ENCODE assay signal across 31 cellular contexts in genomic region chr4:118254368-118254767, GRCh38.
"Had no signal": no experiment of that assay in that cellular context is flagged by ENCODE, and none has a peak within 500 bp of the region (broad histone marks: within the 10 kb centered on the region; RNA-seq: fewer than 3 reads in every experiment).

No MANE protein-coding gene starts in this region.

- H3K4me1 ChIP-seq: ascending aorta had no signal

- H3K4me3 ChIP-seq: ascending aorta, cardiac muscle cell, MG63 had no signal

- ATAC-seq: activated CD8-positive, alpha-beta T cell treated with anti-CD3 and anti-CD28 coated beads, Interleukin-2, amount 10 ng/mL, durations not matched to agents 7 days and 5 days had no signal

- H3K9me3 ChIP-seq: MG63 had no signal

- H3K36me3 ChIP-seq: ascending aorta, cardiac muscle cell had no signal

- H3K4me1 Mint-ChIP-seq: activated CD4-positive, alpha-beta T cell treated with anti-CD3 and anti-CD28 coated beads, Interleukin-2, amount 10 ng/mL, durations not matched to agents 7 days and 5 days; activated naive CD4-positive, alpha-beta T cell treated with anti-CD3 and anti-CD28 coated beads, Interleukin-2, amount 50 U/mL, for 24 hours; activated naive CD8-positive, alpha-beta T cell treated with anti-CD3 and anti-CD28 coated beads, Interleukin-2, amount 10 ng/mL, durations not matched to agents 7 days and 5 days; central memory CD8-positive, alpha-beta T cell had no signal

- H3K36me3 Mint-ChIP-seq: activated naive CD4-positive, alpha-beta T cell treated with anti-CD3 and anti-CD28 coated beads, Interleukin-2, amount 50 U/mL, for 24 hours; activated naive CD8-positive, alpha-beta T cell treated with anti-CD3 and anti-CD28 coated beads, Interleukin-2, amount 10 ng/mL, durations not matched to agents 7 days and 5 days had no signal

- H3K9me3 Mint-ChIP-seq: activated CD4-positive, alpha-beta T cell treated with anti-CD3 and anti-CD28 coated beads, Interleukin-2, amount 10 ng/mL, durations not matched to agents 7 days and 5 days; activated naive CD4-positive, alpha-beta T cell treated with anti-CD3 and anti-CD28 coated beads, Interleukin-2, amount 50 U/mL, for 24 hours; activated T-cell treated with anti-CD3 and anti-CD28 coated beads, Interleukin-2, amount 50 U/mL, for 24 hours; activated T-helper 2 cell treated with anti-CD3 and anti-CD28 coated beads, Interferon-gamma antibody, Interleukin-2, Interleukin-4, amounts not matched to agents 10 μg/mL and 5 μg/mL and 100 μg/mL, durations not matched to agents 14 hours and 24 hours and 36 hours; central memory CD8-positive, alpha-beta T cell; T-helper 1 cell treated with Interleukin-12 subunit alpha and Interleukin-12 subunit beta and Interleukin-4 antibody, amounts not matched to agents 30 μg/mL and 1 μg/mL, for 36 hours; T-helper 2 cell treated with Interferon-gamma antibody and Interleukin-4, amounts not matched to agents 5 μg/mL and 100 μg/mL, for 36 hours had no signal

- H3K27ac Mint-ChIP-seq: activated CD4-positive, alpha-beta T cell treated with anti-CD3 and anti-CD28 coated beads, Interleukin-2, amount 10 ng/mL, durations not matched to agents 7 days and 5 days; activated CD8-positive, alpha-beta T cell treated with anti-CD3 and anti-CD28 coated beads, Interleukin-2, amount 10 ng/mL, durations not matched to agents 7 days and 5 days; activated naive CD4-positive, alpha-beta T cell treated with anti-CD3 and anti-CD28 coated beads, Interleukin-2, amount 50 U/mL, for 24 hours; activated naive CD8-positive, alpha-beta T cell treated with anti-CD3 and anti-CD28 coated beads, Interleukin-2, amount 10 ng/mL, durations not matched to agents 7 days and 5 days; activated T-cell treated with anti-CD3 and anti-CD28 coated beads, Interleukin-2, amount 50 U/mL, for 24 hours; activated T-helper 2 cell treated with anti-CD3 and anti-CD28 coated beads, Interferon-gamma antibody, Interleukin-2, Interleukin-4, amounts not matched to agents 10 μg/mL and 5 μg/mL and 100 μg/mL, durations not matched to agents 14 hours and 24 hours and 36 hours; T-helper 1 cell treated with Interleukin-12 subunit alpha and Interleukin-12 subunit beta and Interleukin-4 antibody, amounts not matched to agents 30 μg/mL and 1 μg/mL, for 36 hours; T-helper 2 cell treated with Interferon-gamma antibody and Interleukin-4, amounts not matched to agents 5 μg/mL and 100 μg/mL, for 36 hours had no signal

- H3K4me3 Mint-ChIP-seq: activated CD4-positive, alpha-beta T cell treated with anti-CD3 and anti-CD28 coated beads, Interleukin-2, amount 10 ng/mL, durations not matched to agents 7 days and 5 days; activated CD8-positive, alpha-beta T cell treated with anti-CD3 and anti-CD28 coated beads, Interleukin-2, amount 10 ng/mL, durations not matched to agents 7 days and 5 days; activated naive CD4-positive, alpha-beta T cell treated with anti-CD3 and anti-CD28 coated beads, Interleukin-2, amount 50 U/mL, for 24 hours; activated naive CD8-positive, alpha-beta T cell treated with anti-CD3 and anti-CD28 coated beads, Interleukin-2, amount 10 ng/mL, durations not matched to agents 7 days and 5 days; activated T-cell treated with anti-CD3 and anti-CD28 coated beads, Interleukin-2, amount 50 U/mL, for 24 hours; central memory CD8-positive, alpha-beta T cell; T-helper 1 cell treated with Interleukin-12 subunit alpha and Interleukin-12 subunit beta and Interleukin-4 antibody, amounts not matched to agents 30 μg/mL and 1 μg/mL, for 36 hours; T-helper 2 cell treated with Interferon-gamma antibody and Interleukin-4, amounts not matched to agents 5 μg/mL and 100 μg/mL, for 36 hours had no signal

- DNase-seq: activated CD4-positive, alpha-beta T cell treated with anti-CD3 and anti-CD28 coated beads, Interleukin-2, amount 10 ng/mL, durations not matched to agents 7 days and 5 days; activated CD4-positive, alpha-beta T cell treated with anti-CD3 and anti-CD28 coated beads, Interleukin-2, amount 50 U/mL, for 48 hours; activated CD8-positive, alpha-beta T cell treated with anti-CD3 and anti-CD28 coated beads, Interleukin-2, amount 10 ng/mL, durations not matched to agents 7 days and 5 days; activated gamma-delta T cell; activated naive CD4-positive, alpha-beta T cell treated with Interleukin-2 at 50 U/mL for 16 hours; activated naive CD8-positive, alpha-beta T cell treated with anti-CD3 and anti-CD28 coated beads, Interleukin-2, amount 10 ng/mL, durations not matched to agents 7 days and 5 days; activated T-cell treated with anti-CD3 and anti-CD28 coated beads, Interleukin-2, amount 50 U/mL, for 24 hours; amygdala; Karpas-422; KBM-7; MG63; NCI-H1092 treated with DMSO at 0.1 percent for 48 hours; NCI-H1417; NCI-H146; NCI-H187; NCI-H2029 treated with DMSO at 0.1 percent for 48 hours; NCI-H2107; NCI-H2171; NCI-H510A; NCI-H526; NCI-H748 treated with DMSO at 0.1 percent for 48 hours; NK-92 treated with Interleukin-12 subunit alpha and Interleukin-12 subunit beta, amount 100 ng/mL, for 24 hours; OCI-M1; Right ventricle myocardium superior had no signal

- H3K27ac ChIP-seq: ascending aorta, cardiac muscle cell had no signal

- H3K27me3 ChIP-seq: ascending aorta, cardiac muscle cell, MG63 had no signal

- H3K27me3 Mint-ChIP-seq: activated CD4-positive, alpha-beta T cell treated with anti-CD3 and anti-CD28 coated beads, Interleukin-2, amount 10 ng/mL, durations not matched to agents 7 days and 5 days; activated naive CD4-positive, alpha-beta T cell treated with anti-CD3 and anti-CD28 coated beads, Interleukin-2, amount 50 U/mL, for 24 hours; activated T-cell treated with anti-CD3 and anti-CD28 coated beads, Interleukin-2, amount 50 U/mL, for 24 hours had no signal
